20 cellular contexts compared by ENCODE assay signal in the genomic region with DNA sequence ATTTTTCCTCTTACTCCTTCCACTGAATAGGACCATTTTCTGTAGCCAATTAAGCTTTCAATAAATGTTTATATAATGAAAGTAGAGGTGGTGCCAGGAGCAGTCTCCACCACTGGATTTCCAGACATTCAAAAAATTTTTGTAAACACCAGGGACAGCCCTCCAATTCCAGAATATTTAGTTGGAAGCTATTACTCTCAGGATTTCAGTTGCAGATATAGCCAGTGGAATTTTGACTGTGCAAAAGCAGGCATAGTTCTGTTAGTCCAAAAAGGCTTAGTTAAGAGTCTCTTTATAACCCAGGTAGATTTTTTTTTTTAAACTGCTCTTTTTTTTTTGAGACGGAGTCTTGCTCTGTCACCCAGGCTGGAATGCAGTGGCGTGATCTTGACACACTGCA.
DNase-seq lines count a peak whose midpoint lies in the region; ATAC-seq and TF ChIP-seq lines count a peak whose summit lies in the region.
"Had no signal": no experiment of that assay in that cellular context is flagged by ENCODE, and none has a peak within 500 bp of the region (broad histone marks: within the 10 kb centered on the region; RNA-seq: fewer than 3 reads in every experiment).

No MANE protein-coding gene starts in this region.

- DNase-seq in AG08396 (ENCODE audit: low spot score) (peak; percentile 42), astrocyte of the hippocampus (ENCODE audit: low read depth, low spot score) (peak; percentile 76), left ventricle myocardium inferior (no peak), smooth muscle cell (lab: John Stamatoyannopoulos, UW; ENCODE audit: unreplicated experiment) (no peak), NCI-H2171 (lab: John Stamatoyannopoulos, UW) (no peak), G401 (ENCODE audit: low spot score) (no peak)
- DNase-seq: activated CD4-positive, alpha-beta T cell treated with anti-CD3 and anti-CD28 coated beads, Interleukin-2, amount 10 ng/mL, durations not matched to agents 24 days and 14 days; activated naive CD8-positive, alpha-beta T cell treated with anti-CD3 and anti-CD28 coated beads, Interleukin-2, amount 10 ng/mL, durations not matched to agents 7 days and 5 days; DMS 273 treated with DMSO at 0.1 percent for 48 hours; MM.1S; NCI-H146; NCI-H748 treated with DMSO at 0.1 percent for 48 hours; nephron progenitor cell; OCI-M1; posterior cingulate gyrus; SJCRH30; stimulated activated CD4-positive, alpha-beta T cell treated with anti-CD3 and anti-CD28 coated beads, Interleukin-4, amount 100 ng/mL, for 1 hour; stimulated activated naive CD8-positive, alpha-beta T cell treated with anti-CD3 and anti-CD28 coated beads, Interleukin-15, Interleukin-2, amounts not matched to agents 100 U/mL and 50 U/mL, for 24 hours had no signal

- no peaks in the 10 kb centered on the region for H3K9me3 ChIP-seq in left ventricle myocardium inferior (replicated peaks)
- no peaks in the 10 kb centered on the region for H3K9me3 ChIP-seq in smooth muscle cell (replicated peaks; ENCODE audit: low read depth)
- H3K9me3 ChIP-seq: SJCRH30 had no signal

- H3K27me3 ChIP-seq in left ventricle myocardium inferior (ENCODE audit: low read depth) (no peaks in the 10 kb centered on the region), smooth muscle cell (ENCODE audit: low read depth) (no peaks in the 10 kb centered on the region)
- H3K27me3 ChIP-seq: SJCRH30 had no signal

- H4K20me1 ChIP-seq in smooth muscle cell (ENCODE audit: low read depth) = no peaks in the 10 kb centered on the region

- ATAC-seq in HG02981 (IDR thresholded peaks at IDR 0.05; ENCODE audit: unreplicated experiment) (no peak), GM18511 (IDR thresholded peaks at IDR 0.05; ENCODE audit: unreplicated experiment) (no peak)
- ATAC-seq: stimulated activated naive CD8-positive, alpha-beta T cell treated with anti-CD3 and anti-CD28 coated beads, Interleukin-15, Interleukin-2, amounts not matched to agents 100 U/mL and 50 U/mL, for 24 hours had no signal

- in situ Hi-C loops in G401 (cut with HindIII; ENCODE audit: low sequenced_read_pairs) = no loop called here

- intact Hi-C loops in left ventricle myocardium inferior (cut with micrococcal nuclease) = no loop called here

- peaks cover 8% of the 10 kb centered on the region for H3F3A ChIP-seq in smooth muscle cell (ENCODE audit: low read depth)

- 87% methylated on average over 2 of the region's 2 CpGs for WGBS in smooth muscle cell (ENCODE audit: low lambda C conversion rate)

- no peak for TF ChIP-seq CTCF in left ventricle myocardium inferior (IDR thresholded peaks at IDR 0.05; ENCODE audit: borderline replicate concordance)
- no peak for TF ChIP-seq CTCF in smooth muscle cell (IDR thresholded peaks at IDR 0.05; ENCODE audit: borderline replicate concordance, insufficient read depth, poor library complexity, severe bottlenecking)

- H3K9ac ChIP-seq in smooth muscle cell (ENCODE audit: low read depth) = no peak overlapping the region

- H3K27ac ChIP-seq in left ventricle myocardium inferior (replicated peaks) (peak overlapping the region; percentile 75), smooth muscle cell (ENCODE audit: low read depth) (peak overlapping the region; percentile 33)
- H3K27ac ChIP-seq: SJCRH30 had no signal

- H3K4me2 ChIP-seq in smooth muscle cell = peak overlapping the region; percentile 29

- H3K4me1 ChIP-seq in left ventricle myocardium inferior (peaks cover 94% of the 10 kb centered on the region), smooth muscle cell (ENCODE audit: low read depth) (peaks cover 23% of the 10 kb centered on the region)
- H3K4me1 ChIP-seq: SJCRH30 had no signal

- H2AFZ ChIP-seq in smooth muscle cell (ENCODE audit: low read depth) = no peak overlapping the region

- H3K79me2 ChIP-seq in smooth muscle cell (ENCODE audit: low read depth) = no peaks in the 10 kb centered on the region

- H3K4me3 ChIP-seq in left ventricle myocardium inferior (no peak overlapping the region), smooth muscle cell (no peak overlapping the region)
- H3K4me3 ChIP-seq: SJCRH30 had no signal

- H3K36me3 ChIP-seq in left ventricle myocardium inferior (peaks cover 11% of the 10 kb centered on the region), smooth muscle cell (ENCODE audit: low read depth) (no peaks in the 10 kb centered on the region)
- H3K36me3 ChIP-seq: SJCRH30 had no signal

Comparison
In these comparisons a context has a peak if more than half of its experiments do, and no peak if none do; other contexts are left out.
1. DNase-seq: peak in AG08396 (single experiment) and astrocyte of the hippocampus (single experiment); none in left ventricle myocardium inferior (single experiment), smooth muscle cell (single experiment), NCI-H2171 (single experiment) and G401 (single experiment).